Comparison of ENCODE assay signal across 20 cellular contexts in the genomic region with DNA sequence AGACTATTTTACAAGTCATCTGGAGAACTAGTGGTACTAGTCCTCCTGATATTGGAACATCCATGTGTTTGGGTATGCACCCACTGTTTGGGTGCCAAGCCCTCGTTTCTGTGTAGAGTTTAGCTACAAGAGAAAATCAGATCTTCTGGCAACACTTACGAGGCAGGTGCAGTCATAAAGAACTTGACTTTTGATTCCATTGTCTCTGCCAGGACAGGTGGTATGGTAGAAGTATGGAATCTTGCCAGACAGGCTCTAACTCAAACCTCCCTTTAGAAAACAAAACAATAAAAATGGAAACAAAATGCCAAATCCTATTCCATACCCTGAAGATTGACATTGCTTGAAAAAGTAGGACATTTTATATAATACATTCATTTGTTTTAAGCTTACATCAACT. TPM values are rescaled to one million over a fixed set of nuclear protein-coding genes. Genes with fewer than 3 reads are reported as not detected.
DNase-seq lines count a peak whose midpoint lies in the region; ATAC-seq and TF ChIP-seq lines count a peak whose summit lies in the region.
"Had no signal": no experiment of that assay in that cellular context is flagged by ENCODE, and none has a peak within 500 bp of the region (broad histone marks: within the 10 kb centered on the region; RNA-seq: fewer than 3 reads in every experiment).

No MANE protein-coding gene starts in this region.

- CTCF ChIA-PET in HCT116 (lab: Charles Lee): no interaction called here

- POLR2A ChIA-PET in HCT116 (lab: Charles Lee): interaction anchor here (1.5 to 1.8 kb wide), 2 partner anchors 9 to 16 kb away, joined by 4 to 7 read pairs; partner anchors contain the start of gene RNF43

- H3K4me3 Mint-ChIP-seq in HFFc6: no peak overlapping the region
- H3K4me3 Mint-ChIP-seq: B cell; endodermal cell; natural killer cell treated with Interleukin-12 subunit alpha and Interleukin-12 subunit beta and Interleukin-15 and Interleukin-18, amount 100 ng/mL, for 72 hours had no signal

- no peak for TF ChIP-seq CTCF in HCT116 (IDR thresholded peaks at IDR 0.05 in 2 of 3, conservative IDR thresholded peaks at IDR 0.05 in 1 of 3; ENCODE audit: borderline replicate concordance in 1 of 3, insufficient read depth in 1 of 3, low read depth in 2 of 3, low read length in 2 of 3)
- TF ChIP-seq CTCF in breast epithelium (IDR thresholded peaks at IDR 0.05): no peak
- TF ChIP-seq CTCF in smooth muscle cell (IDR thresholded peaks at IDR 0.05; ENCODE audit: borderline replicate concordance, insufficient read depth, poor library complexity, severe bottlenecking): no peak
- TF ChIP-seq CTCF in HFFc6 (IDR thresholded peaks at IDR 0.05): no peak

- BruUV-seq in HCT116 (replicated peaks; lab: Mats Ljungman, UMichigan): no TSS peak

- RAD21 ChIA-PET in HCT116 (lab: Charles Lee; ENCODE audit: low non-redundant PET in 1 of 2, low total read pairs in 2 of 2, uncharacterized antibody in 2 of 2, unreplicated experiment in 2 of 2): no interaction called here

- H2AFZ ChIP-seq in HCT116 (ENCODE audit: low read depth, low read length, poor library complexity, severe bottlenecking) (no peak overlapping the region), smooth muscle cell (ENCODE audit: low read depth) (no peak overlapping the region)
- H2AFZ ChIP-seq: parathyroid adenoma had no signal

- H3F3A ChIP-seq in smooth muscle cell (ENCODE audit: low read depth): no peaks in the 10 kb centered on the region

- intact Hi-C loops in HCT116 (cut with micrococcal nuclease) (no loop called here), breast epithelium (cut with DNase I; ENCODE audit: low total_unique reads) (no loop called here)

- DNase-seq in HCT116 (ENCODE audit: low read depth, low spot score): no peak
- DNase-seq in NCI-H2171 (lab: John Stamatoyannopoulos, UW): peak; percentile 11
- DNase-seq in breast epithelium (ENCODE audit: low spot score in 2 of 2): no peak
- no peak for DNase-seq in smooth muscle cell (lab: John Stamatoyannopoulos, UW; ENCODE audit: unreplicated experiment)
- no peak for DNase-seq in HFFc6
- no peak for DNase-seq in stimulated activated CD4-positive, alpha-beta T cell treated with anti-CD3 and anti-CD28 coated beads, Interleukin-4, amount 100 ng/mL, for 24 hours
- DNase-seq: activated CD8-positive, alpha-beta memory T cell treated with anti-CD3 and anti-CD28 coated beads, Interleukin-2, amount 50 U/mL, for 4 hours; activated gamma-delta T cell treated with Interleukin-2 at 50 U/mL for 16 hours; anterior cingulate cortex; cerebellar nuclear complex; endodermal cell; GDM1; NCI-H1694; NCI-H748 treated with DMSO at 0.1 percent for 48 hours; sigmoid colon had no signal

- peaks cover 20% of the 10 kb centered on the region for H3K27me3 Mint-ChIP-seq in HFFc6 (ENCODE audit: insufficient read depth)
- H3K27me3 Mint-ChIP-seq: B cell; natural killer cell treated with Interleukin-12 subunit alpha and Interleukin-12 subunit beta and Interleukin-15 and Interleukin-18, amount 100 ng/mL, for 72 hours had no signal

- ATAC-seq in HCT116 (no peak), HG02642 (IDR thresholded peaks at IDR 0.05; ENCODE audit: poor library complexity, unreplicated experiment) (no peak)
- ATAC-seq: natural killer cell treated with Interleukin-12 subunit alpha and Interleukin-12 subunit beta and Interleukin-15 and Interleukin-18, amount 100 ng/mL, for 72 hours had no signal

- H3K27ac Mint-ChIP-seq in HFFc6: no peak overlapping the region
- H3K27ac Mint-ChIP-seq: B cell; endodermal cell; natural killer cell treated with Interleukin-12 subunit alpha and Interleukin-12 subunit beta and Interleukin-15 and Interleukin-18, amount 100 ng/mL, for 72 hours had no signal

- no peaks in the 10 kb centered on the region for H3K36me3 Mint-ChIP-seq in HFFc6 (ENCODE audit: low read depth)
- H3K36me3 Mint-ChIP-seq: natural killer cell treated with Interleukin-12 subunit alpha and Interleukin-12 subunit beta and Interleukin-15 and Interleukin-18, amount 100 ng/mL, for 72 hours had no signal

- no peaks in the 10 kb centered on the region for H3K9me3 Mint-ChIP-seq in HFFc6
- H3K9me3 Mint-ChIP-seq: activated CD4-positive, alpha-beta T cell treated with anti-CD3 and anti-CD28 coated beads, Interleukin-2, amount 10 ng/mL, durations not matched to agents 24 days and 14 days; endodermal cell; natural killer cell treated with Interleukin-12 subunit alpha and Interleukin-12 subunit beta and Interleukin-15 and Interleukin-18, amount 100 ng/mL, for 72 hours had no signal

- H4K20me1 ChIP-seq in HCT116 (ENCODE audit: insufficient read depth) (no peaks in the 10 kb centered on the region), smooth muscle cell (ENCODE audit: low read depth) (no peaks in the 10 kb centered on the region)

- no peak overlapping the region for H3K4me3 ChIP-seq in HCT116 (replicated peaks in 1 of 2; ENCODE audit: low read depth in 1 of 2, low read length in 2 of 2)
- H3K4me3 ChIP-seq in breast epithelium: no peak overlapping the region
- no peak overlapping the region for H3K4me3 ChIP-seq in smooth muscle cell
- H3K4me3 ChIP-seq: sigmoid colon had no signal

- TF ChIP-seq POLR2A in HCT116 (IDR thresholded peaks at IDR 0.05; ENCODE audit: borderline replicate concordance, extremely low read depth, insufficient read depth, insufficient read length): no peak
- TF ChIP-seq POLR2A in breast epithelium (IDR thresholded peaks at IDR 0.05): no peak

- no peaks in the 10 kb centered on the region for H3K9me2 ChIP-seq in HCT116 (ENCODE audit: insufficient read depth)

- H3K9me3 ChIP-seq in HCT116 (ENCODE audit: control insufficient read depth in 1 of 2, insufficient read depth in 1 of 2, low read depth in 1 of 2, low read length in 2 of 2): no peaks in the 10 kb centered on the region
- no peaks in the 10 kb centered on the region for H3K9me3 ChIP-seq in breast epithelium
- H3K9me3 ChIP-seq in smooth muscle cell (replicated peaks; ENCODE audit: low read depth): no peaks in the 10 kb centered on the region
- H3K9me3 ChIP-seq: sigmoid colon had no signal

- H3K36me3 ChIP-seq in HCT116 (ENCODE audit: control insufficient read depth in 1 of 2, insufficient read depth in 2 of 2, low read length in 2 of 2) (no peaks in the 10 kb centered on the region; a peak in 1 of 4 replicates), breast epithelium (no peaks in the 10 kb centered on the region), smooth muscle cell (ENCODE audit: low read depth) (no peaks in the 10 kb centered on the region)
- H3K36me3 ChIP-seq: sigmoid colon had no signal

- H3K9ac ChIP-seq in HCT116 (ENCODE audit: low read length) (no peak overlapping the region), smooth muscle cell (ENCODE audit: low read depth) (no peak overlapping the region)
- H3K9ac ChIP-seq: parathyroid adenoma had no signal

- 65% methylated on average over 2 of the region's 2 CpGs for WGBS in smooth muscle cell (ENCODE audit: low lambda C conversion rate)

- H3K4me1 Mint-ChIP-seq in HFFc6 (ENCODE audit: low read depth): peaks cover 17% of the 10 kb centered on the region
- H3K4me1 Mint-ChIP-seq: B cell had no signal

- peaks cover 96% of the 10 kb centered on the region for H3K79me2 ChIP-seq in HCT116 (ENCODE audit: insufficient read depth, low read length)
- peaks cover 1% of the 10 kb centered on the region for H3K79me2 ChIP-seq in smooth muscle cell (ENCODE audit: low read depth)
- H3K79me2 ChIP-seq: parathyroid adenoma had no signal

- H3K27ac ChIP-seq in HCT116 (ENCODE audit: low read depth, low read length) (peak overlapping the region; percentile 66; the same call in 1 of the 2 replicates), breast epithelium (peak overlapping the region; percentile 15 to 79), smooth muscle cell (ENCODE audit: low read depth) (peak overlapping the region; percentile 50)
- H3K27ac ChIP-seq: parathyroid adenoma, sigmoid colon had no signal

- no peak for TF ChIP-seq RAD21 in HCT116 (IDR thresholded peaks at IDR 0.05; ENCODE audit: low read depth)

- H3K4me2 ChIP-seq in HCT116 (ENCODE audit: low read length): peak overlapping the region; percentile 59
- no peak overlapping the region for H3K4me2 ChIP-seq in smooth muscle cell

- H3K27me3 ChIP-seq in HCT116 (ENCODE audit: insufficient read depth, low read length) (no peaks in the 10 kb centered on the region), breast epithelium (no peaks in the 10 kb centered on the region), smooth muscle cell (ENCODE audit: low read depth) (no peaks in the 10 kb centered on the region)
- H3K27me3 ChIP-seq: sigmoid colon had no signal

- H3K4me1 ChIP-seq in HCT116 (ENCODE audit: control insufficient read depth in 1 of 2, insufficient read depth in 2 of 2, low read length in 2 of 2): peaks cover 92 to 98% of the 10 kb centered on the region in 2 experiments
- H3K4me1 ChIP-seq in breast epithelium: no peaks in the 10 kb centered on the region
- peaks cover 21% of the 10 kb centered on the region for H3K4me1 ChIP-seq in smooth muscle cell (ENCODE audit: low read depth)
- H3K4me1 ChIP-seq: sigmoid colon had no signal

TF ChIP-seq in HCT116, 20 proteins besides CTCF, POLR2A, EP300 and RAD21:
- TF ChIP-seq JUND (IDR thresholded peaks at IDR 0.05) (0 out of 2 replicates have a peak, but pooled peaks have one; percentile 16), SP1 (IDR thresholded peaks at IDR 0.05; ENCODE audit: low read depth) (0 out of 2 replicates have a peak, but pooled peaks have one; percentile 23), ELF1 (IDR thresholded peaks at IDR 0.05; ENCODE audit: borderline replicate concordance, low read depth) (no peak)

RNA-seq across cellular contexts. Expression of gene RNF43, which starts 16.0 kb away (rescaled TPM):
- total RNA-seq in HCT116 (2021; ENCODE audit: unreplicated experiment): 42.2 TPM
- polyA plus RNA-seq in HCT116 (2012): 21.7 and 27.6 TPM in 2 replicates
- 10 to 100 TPM in 1 of 3 donors, 1 to 10 TPM in 1, not detected in 1; 8.5 to 19.0 TPM for total RNA-seq in breast epithelium
- 3.2 and 3.8 TPM in 2 replicates for total RNA-seq in smooth muscle cell
- 0.17 and 2.1 TPM in 2 replicates for polyA plus RNA-seq in smooth muscle cell
- not detected for total RNA-seq in HFFc6 (2021; fragmentation: NEBNext Ultra II Directional; extraction: Animal tissue kit (Norgen Biotek cat#: 25700))

RNA-seq across cellular contexts. Expression of gene SUPT4H1, which starts 49.3 kb away (rescaled TPM):
- total RNA-seq in HCT116 (2021; ENCODE audit: unreplicated experiment) (118 TPM), breast epithelium (10 to 100 TPM; 46.4 to 61.6 (median 48.2) TPM), smooth muscle cell (58.5 and 66.1 TPM in 2 replicates)
- 121 and 141 TPM in 2 replicates for polyA plus RNA-seq in HCT116 (2012)
- polyA plus RNA-seq in smooth muscle cell: 92.4 and 107 TPM in 2 replicates
- 100 to 1,000 TPM in 4 of 6 experiments, 10 to 100 TPM in 2; 95.6 to 110 (median 105) TPM for total RNA-seq in HFFc6 (2021; fragmentation: NEBNext Ultra II Directional; extraction: Animal tissue kit (Norgen Biotek cat#: 25700))
